ENCODE assay signal across 8 cellular contexts in the genomic region with DNA sequence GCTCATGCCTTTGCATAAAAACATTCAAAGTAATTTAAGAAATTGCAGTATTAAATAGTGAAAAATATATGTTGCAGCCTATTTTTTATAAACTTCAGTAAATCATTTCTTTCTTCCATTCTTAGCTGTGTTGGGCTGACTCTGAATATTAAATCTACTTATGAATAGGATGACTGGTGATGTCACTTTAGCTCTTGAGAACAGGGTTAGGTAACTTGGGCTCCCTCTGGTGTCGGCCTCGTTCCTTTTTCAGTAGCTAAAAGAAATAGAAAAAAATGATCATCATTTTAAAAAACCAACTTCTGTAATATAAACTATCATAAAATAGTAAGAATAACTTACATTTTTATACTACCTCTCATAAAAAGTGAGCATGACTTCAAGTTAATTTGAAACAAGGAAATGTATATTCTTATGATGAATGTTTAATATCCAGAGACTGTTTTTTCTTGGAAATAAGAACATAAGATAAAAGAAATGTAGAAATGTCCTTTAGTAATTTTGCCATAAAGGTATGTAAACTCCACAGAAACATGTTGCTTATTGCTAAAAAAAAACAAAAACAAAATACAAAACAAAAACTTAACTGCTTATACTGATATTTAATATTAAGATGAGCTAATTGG. TPM values are rescaled to one million over a fixed set of nuclear protein-coding genes. Genes with fewer than 3 reads are reported as not detected.
DNase-seq lines count a peak whose midpoint lies in the region; ATAC-seq, FAIRE-seq and TF ChIP-seq lines count a peak whose summit lies in the region.

No MANE protein-coding gene starts in this region.

- H3K27ac ChIP-seq in OCI-LY1 (ENCODE audit: low read depth, low read length, poor library complexity, severe bottlenecking): no peak overlapping the region
- no peak overlapping the region for H3K27ac ChIP-seq in vagina

- TF ChIP-seq POLR2A in vagina (IDR thresholded peaks at IDR 0.05): no peak

- H2AFZ ChIP-seq in OCI-LY1 (ENCODE audit: low read length): no peak overlapping the region

- no peaks in the 10 kb centered on the region for H3F3A ChIP-seq in OCI-LY1 (ENCODE audit: insufficient read depth, low read length)

- DNase-seq in EL (peak; percentile 3), HTR-8/SVneo (ENCODE audit: insufficient read length, low spot score) (peak; percentile 33), chondrocyte (ENCODE audit: low spot score) (no peak), lung microvascular endothelial cell (ENCODE audit: low read depth in 2 of 2) (peak; percentile 18 to 36), vagina (ENCODE audit: extremely low spot score in 2 of 2) (no peak), natural killer cell (no peak)

- no peak for FAIRE-seq in HTR-8/SVneo (lab: Jason Lieb, UNC)

- H3K36me3 ChIP-seq in OCI-LY1 (ENCODE audit: insufficient read depth, low read length) (no peaks in the 10 kb centered on the region), vagina (no peaks in the 10 kb centered on the region)

- H3K4me3 Mint-ChIP-seq in chondrocyte (ENCODE audit: unreplicated experiment) (no peak overlapping the region), natural killer cell (no peak overlapping the region)

- H3K4me1 ChIP-seq in OCI-LY1 (ENCODE audit: insufficient read depth, low read length, severe bottlenecking) (no peaks in the 10 kb centered on the region), vagina (no peaks in the 10 kb centered on the region)

- intact Hi-C loops in vagina (cut with DNase I): no loop called here
- intact Hi-C loops in natural killer cell (cut with micrococcal nuclease): no loop called here

- H3K27ac Mint-ChIP-seq in chondrocyte (ENCODE audit: unreplicated experiment) (no peak overlapping the region), natural killer cell (no peak overlapping the region)

- H3K4me1 Mint-ChIP-seq in chondrocyte (ENCODE audit: low read depth) (peaks cover 23% of the 10 kb centered on the region), natural killer cell (no peaks in the 10 kb centered on the region)

- no peak overlapping the region for H3K9ac ChIP-seq in OCI-LY1 (ENCODE audit: low read length)

- no peak overlapping the region for H3K4me2 ChIP-seq in OCI-LY1 (ENCODE audit: low read length)

- no peaks in the 10 kb centered on the region for H3K79me2 ChIP-seq in OCI-LY1 (ENCODE audit: insufficient read depth, low read length)

- peak; percentile 43 for TF ChIP-seq CTCF in OCI-LY1 (IDR thresholded peaks at IDR 0.05; ENCODE audit: low read length)
- peak; percentile 94 for TF ChIP-seq CTCF in chondrocyte (IDR thresholded peaks at IDR 0.05)
- peak in 1 of 3 experiments; percentile 13 for TF ChIP-seq CTCF in vagina (IDR thresholded peaks at IDR 0.05)
- TF ChIP-seq CTCF in natural killer cell (IDR thresholded peaks at IDR 0.05): no peak

- H3K27me3 ChIP-seq in OCI-LY1 (ENCODE audit: insufficient read depth, low read length) (no peaks in the 10 kb centered on the region), vagina (no peaks in the 10 kb centered on the region)

- H4K20me1 ChIP-seq in OCI-LY1 (ENCODE audit: insufficient read depth, low read length): no peaks in the 10 kb centered on the region

- no peak for ATAC-seq in HG03342 (IDR thresholded peaks at IDR 0.05; ENCODE audit: unreplicated experiment)
- no peak for ATAC-seq in natural killer cell

- no peaks in the 10 kb centered on the region for H3K36me3 Mint-ChIP-seq in chondrocyte (ENCODE audit: low read depth)
- no peaks in the 10 kb centered on the region for H3K36me3 Mint-ChIP-seq in natural killer cell

- H3K9me3 ChIP-seq in OCI-LY1 (ENCODE audit: low read length) (no peaks in the 10 kb centered on the region), vagina (no peaks in the 10 kb centered on the region)

- H3K9me2 ChIP-seq in OCI-LY1 (ENCODE audit: low read depth, low read length): no peaks in the 10 kb centered on the region

- H3K9me3 Mint-ChIP-seq in chondrocyte (ENCODE audit: low read depth): no peaks in the 10 kb centered on the region
- H3K9me3 Mint-ChIP-seq in natural killer cell: no peaks in the 10 kb centered on the region

- H3K4me3 ChIP-seq in OCI-LY1 (ENCODE audit: low read depth, low read length, poor library complexity, severe bottlenecking): no peak overlapping the region
- H3K4me3 ChIP-seq in vagina: no peak overlapping the region

- H3K27me3 Mint-ChIP-seq in chondrocyte (ENCODE audit: low read depth): no peaks in the 10 kb centered on the region
- H3K27me3 Mint-ChIP-seq in natural killer cell (ENCODE audit: low read depth in 2 of 2): no peaks in the 10 kb centered on the region

RNA-seq across cellular contexts. Expression of a gene that starts 26.8 kb away (rescaled TPM):
- 16.3 to 102 TPM (median 17.0 TPM) in 3 replicates for total RNA-seq in chondrocyte
- under 0.01 TPM in 2 replicates for total RNA-seq in lung microvascular endothelial cell
- 4.7 TPM for total RNA-seq in vagina
- total RNA-seq in natural killer cell: not detected

Comparison
In these comparisons a context has a peak if more than half of its experiments do, and no peak if none do; other contexts are left out.
1. DNase-seq: peak in EL (single experiment), HTR-8/SVneo (single experiment) and lung microvascular endothelial cell (2 of 2); none in chondrocyte (single experiment), vagina (0 of 2) and natural killer cell (single experiment).